Comparison of ENCODE assay signal across 16 cellular contexts in genomic region chr7:3915337-3915865, GRCh38.
"Had no signal": no experiment of that assay in that cellular context is flagged by ENCODE, and none has a peak within 500 bp of the region (broad histone marks: within the 10 kb centered on the region; RNA-seq: fewer than 3 reads in every experiment).

No MANE protein-coding gene starts in this region.

- H3K27ac ChIP-seq: cardiac muscle cell, colonic mucosa, epithelial cell of prostate, gastrocnemius medialis, neural progenitor cell, pancreas had no signal

- H3K36me3 ChIP-seq: cardiac muscle cell, colonic mucosa, gastrocnemius medialis, neural progenitor cell, pancreas, tibial nerve had no signal

- H3K4me2 ChIP-seq: neural progenitor cell had no signal

- H3K27ac Mint-ChIP-seq: activated naive CD8-positive, alpha-beta T cell treated with anti-CD3 and anti-CD28 coated beads, Interleukin-2, amount 10 ng/mL, durations not matched to agents 7 days and 5 days; neural progenitor cell; T-helper 17 cell; WTC11 had no signal

- H3K4me3 ChIP-seq: cardiac muscle cell, colonic mucosa, gastrocnemius medialis, neural progenitor cell, pancreas, tibial nerve had no signal

- DNase-seq: activated CD4-positive, alpha-beta T cell treated with anti-CD3 and anti-CD28 coated beads, Interleukin-2, amount 50 U/mL, for 1 hour; activated effector memory CD4-positive, alpha-beta T cell treated with anti-CD3 and anti-CD28 coated beads, Interleukin-2, amount 50 U/mL, for 16 hours; activated naive CD8-positive, alpha-beta T cell treated with anti-CD3 and anti-CD28 coated beads, Interleukin-2, amount 10 ng/mL, durations not matched to agents 7 days and 5 days; activated T-cell treated with anti-CD3 and anti-CD28 coated beads, Interleukin-2, amount 50 U/mL, for 1 hour; aorta; colonic mucosa; gastrocnemius medialis; left ventricle myocardium superior; pancreas; stimulated activated CD4-positive, alpha-beta T cell treated with anti-CD3 and anti-CD28 coated beads, Interleukin-4, amount 100 ng/mL, for 4 hours; T-helper 17 cell had no signal

- H3K4me1 ChIP-seq: colonic mucosa, gastrocnemius medialis had no signal

- H3K4me3 Mint-ChIP-seq: activated naive CD8-positive, alpha-beta T cell treated with anti-CD3 and anti-CD28 coated beads, Interleukin-2, amount 10 ng/mL, durations not matched to agents 7 days and 5 days; neural progenitor cell; T-helper 17 cell; WTC11 had no signal

- FAIRE-seq: pancreas had no signal

- H3K27me3 Mint-ChIP-seq: activated naive CD8-positive, alpha-beta T cell treated with anti-CD3 and anti-CD28 coated beads, Interleukin-2, amount 10 ng/mL, durations not matched to agents 7 days and 5 days had no signal

- ATAC-seq: gastrocnemius medialis, left ventricle myocardium superior, T-helper 17 cell, WTC11 had no signal

- H3K9me3 ChIP-seq: colonic mucosa, gastrocnemius medialis, pancreas had no signal

- H3K27me3 ChIP-seq: cardiac muscle cell, colonic mucosa, gastrocnemius medialis, neural progenitor cell, pancreas, tibial nerve had no signal
